9 cellular contexts compared by ENCODE assay signal in the genomic region with DNA sequence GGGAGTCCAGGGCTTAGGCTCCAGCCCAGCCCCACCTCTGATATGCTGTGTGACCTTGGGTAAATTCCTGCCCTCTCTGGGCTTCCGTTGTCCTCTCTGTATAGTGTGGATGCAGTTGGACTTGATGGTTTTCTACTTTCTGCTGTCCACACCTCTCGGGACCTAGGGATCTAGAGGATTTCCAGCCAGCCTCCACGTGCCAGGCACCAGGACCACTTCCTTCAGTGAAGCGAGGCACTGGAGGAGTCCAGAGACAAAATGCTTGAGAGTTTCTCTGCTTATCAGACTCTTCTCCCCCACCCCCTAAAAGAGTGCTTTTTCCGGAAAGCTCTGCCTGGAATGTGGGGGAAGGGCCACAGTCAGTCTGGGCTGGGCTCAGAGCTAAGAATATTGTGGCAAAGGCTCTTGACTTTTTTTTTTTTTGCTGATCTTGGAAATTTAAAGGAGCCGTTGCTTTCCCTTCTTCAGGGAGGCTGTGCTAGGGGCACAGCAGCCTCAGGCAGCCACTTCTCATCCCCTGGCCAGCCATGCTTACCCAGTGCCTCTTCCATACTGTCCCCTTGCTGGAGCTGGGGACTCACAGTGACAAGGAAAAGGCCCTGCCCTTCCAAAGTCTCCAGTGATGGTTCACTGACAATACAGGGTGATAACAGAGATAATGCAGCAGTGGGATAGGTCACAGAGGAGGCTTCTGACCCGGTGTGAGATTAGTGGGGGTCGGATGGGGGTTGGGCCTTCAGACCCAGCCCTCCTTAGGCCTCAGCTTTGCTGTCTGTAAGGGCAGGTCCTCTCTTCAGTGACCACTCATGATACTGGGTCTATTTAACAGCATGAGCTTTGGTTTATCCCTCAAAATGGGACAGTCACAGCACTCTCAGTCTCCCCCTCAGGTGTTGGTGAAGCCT. TPM values are rescaled to one million over a fixed set of nuclear protein-coding genes. Genes with fewer than 3 reads are reported as not detected.
DNase-seq lines count a peak whose midpoint lies in the region; ATAC-seq, FAIRE-seq and TF ChIP-seq lines count a peak whose summit lies in the region.
"Had no signal": no experiment of that assay in that cellular context is flagged by ENCODE, and none has a peak within 500 bp of the region (broad histone marks: within the 10 kb centered on the region; RNA-seq: fewer than 3 reads in every experiment).

No MANE protein-coding gene starts in this region.

- H3K27me3 ChIP-seq in H7 (ENCODE audit: control insufficient read depth, insufficient read depth, low read length) (no peaks in the 10 kb centered on the region), K562 (ENCODE audit: control insufficient read depth in 2 of 2, insufficient read depth in 2 of 2, low read length in 2 of 2) (no peaks in the 10 kb centered on the region), stomach smooth muscle (ENCODE audit: control insufficient read depth in 1 of 2, insufficient read depth in 2 of 2, low read length in 2 of 2) (no peaks in the 10 kb centered on the region)

- in situ Hi-C loops in K562 (cut with MboI) = no loop called here

- 0 out of 2 replicates have a peak, but pooled peaks have one; percentile 41 for TF ChIP-seq POLR2A in K562 (conservative IDR thresholded peaks at IDR 0.05)

- ATAC-seq in K562 = peak; percentile 15
- ATAC-seq in HG02588 (IDR thresholded peaks at IDR 0.05; ENCODE audit: unreplicated experiment) = no peak
- ATAC-seq in activated CD4-positive, CD25-positive, alpha-beta regulatory T cell treated with anti-CD3 and anti-CD28 coated beads, Interleukin-2, amount 50 U/mL, for 24 hours = no peak

- H3K36me3 ChIP-seq in H7 (replicated peaks; ENCODE audit: control insufficient read depth, insufficient read depth, low read length) (no peaks in the 10 kb centered on the region), K562 (ENCODE audit: control insufficient read depth, insufficient read depth, low read length) (peaks cover 4% of the 10 kb centered on the region; the same call in 1 of the 3 replicates), stomach smooth muscle (ENCODE audit: control insufficient read depth in 2 of 2, insufficient read depth in 2 of 2, low read length in 2 of 2) (no peaks in the 10 kb centered on the region)

- no peak for TF ChIP-seq RAD21 in K562 (CRISPR knock-in tag; conservative IDR thresholded peaks at IDR 0.05 in 1 of 2, IDR thresholded peaks at IDR 0.05 in 1 of 2)

- no TSS peak for BruUV-seq in K562 (replicated peaks; lab: Mats Ljungman, UMichigan)

- H3K9ac ChIP-seq in K562 (ENCODE audit: insufficient read depth in 1 of 2, low read depth in 2 of 2, low read length in 2 of 2) = peak overlapping the region; percentile 65 to 69; a peak in 3 of 4 replicates
- peak overlapping the region; percentile 62 to 77 for H3K9ac ChIP-seq in stomach smooth muscle (ENCODE audit: low read length in 2 of 2)

- H3K27ac ChIP-seq in K562 (ENCODE audit: extremely low read depth, low read depth, low read length) = peak overlapping the region; percentile 82
- peak overlapping the region; percentile 99 for H3K27ac ChIP-seq in stomach smooth muscle (ENCODE audit: low read length)

- CTCF ChIA-PET in K562 (lab: Yijun Ruan, JAX; ENCODE audit: low intra/inter-chr PET ratio) = interaction anchor here (0.6 kb wide), 1 partner anchor 19 kb away, joined by 3 read pairs; no protein-coding TSS in a partner anchor

- H3K4me3 ChIP-seq in H7 (ENCODE audit: insufficient read depth, low read depth, low read length) (no peak overlapping the region), K562 (no peak overlapping the region), stomach smooth muscle (ENCODE audit: low read length in 2 of 2) (peak overlapping the region; percentile 45 to 52)

- no peaks in the 10 kb centered on the region for H3K9me1 ChIP-seq in K562 (ENCODE audit: control insufficient read depth, insufficient read depth, low read length)

- H3K4me1 ChIP-seq in K562 (replicated peaks in 1 of 2; ENCODE audit: control insufficient read depth in 2 of 2, insufficient read depth in 2 of 2, low read length in 2 of 2) (peaks cover 64 to 66% of the 10 kb centered on the region in 2 experiments), stomach smooth muscle (ENCODE audit: control insufficient read depth, insufficient read depth, low read length) (peaks cover 80% of the 10 kb centered on the region)

- DNase-seq in H7 = peak; percentile 60
- DNase-seq in K562 (ENCODE audit: extremely low read depth in 1 of 4, low spot score in 3 of 4) = peak; percentile 65 to 84 (median 76)
- DNase-seq in iris pigment epithelial cell (ENCODE audit: low read depth) = peak; percentile 79
- DNase-seq in NCI-H2081 (lab: John Stamatoyannopoulos, UW) = no peak
- DNase-seq in central memory CD4-positive, alpha-beta T cell = no peak
- DNase-seq: activated CD4-positive, CD25-positive, alpha-beta regulatory T cell treated with anti-CD3 and anti-CD28 coated beads, Interleukin-2, amount 50 U/mL, for 72 hours had no signal

- H3K4me2 ChIP-seq in K562 (ENCODE audit: insufficient read depth, low read length) = peak overlapping the region; percentile 71

- 0 out of 2 replicates have a peak, but pooled peaks have one; percentile 31 for TF ChIP-seq EP300 in K562 (IDR thresholded peaks at IDR 0.05; ENCODE audit: low read length)

- WGBS in K562 (ENCODE audit: insufficient coverage, low coverage, missing lambda C conversion rate) = 7% methylated on average over 8 of the region's 8 CpGs

- FAIRE-seq in K562 (lab: Jason Lieb, UNC) = peak; percentile 84

- H4K20me1 ChIP-seq in K562 (replicated peaks; ENCODE audit: control insufficient read depth, insufficient read depth, low read length) = no peaks in the 10 kb centered on the region

- no peak for TF ChIP-seq CTCF in K562 (IDR thresholded peaks at IDR 0.05 in 2 of 3, conservative IDR thresholded peaks at IDR 0.05 in 1 of 3; ENCODE audit: insufficient read depth in 2 of 3, low read depth in 1 of 3, low read length in 3 of 3)

- H2AFZ ChIP-seq in K562 (ENCODE audit: low read depth, low read length) = peak overlapping the region; percentile 84

- peaks cover 25% of the 10 kb centered on the region for H3K79me2 ChIP-seq in K562 (ENCODE audit: control insufficient read depth, insufficient read depth, low read length)

- POLR2A ChIA-PET in K562 (lab: Yijun Ruan, JAX) = interaction anchor here (0.6 to 10.5 kb wide), 9 partner anchors 9 to 477 kb away, joined by 3 to 115 read pairs (median 3); no protein-coding TSS in a partner anchor

- intact Hi-C loops in K562 (cut with micrococcal nuclease) = no loop called here

- H3K9me3 ChIP-seq in K562 (replicated peaks; ENCODE audit: control insufficient read depth, insufficient read depth, low read depth, low read length) (no peaks in the 10 kb centered on the region), stomach smooth muscle (ENCODE audit: control insufficient read depth in 2 of 2, low read length in 2 of 2) (no peaks in the 10 kb centered on the region)

TF ChIP-seq in K562, 482 proteins besides CTCF, POLR2A, EP300 and RAD21 (continues in another document):
- no peak for TF ChIP-seq SIX5 (IDR thresholded peaks at IDR 0.05; ENCODE audit: borderline replicate concordance in 1 of 2, insufficient read depth in 1 of 2, low read depth in 1 of 2, low read length in 2 of 2)

RNA-seq across cellular contexts. Expression of a gene that starts 2.9 kb away (rescaled TPM):
- 540 and 638 TPM in 2 replicates for total RNA-seq in H7 (2014; rRNA removed; shearing (Covaris generic))
- total RNA-seq in K562 (2011; cell fraction: chromatin; rRNA removed; ENCODE audit: low replicate concordance) = 53.1 and 136 TPM in 2 replicates
- 186 and 237 TPM in 2 replicates for total RNA-seq in K562 (2011; cell fraction: nucleolus; rRNA removed)
- total RNA-seq in K562 (2011; cell fraction: nucleoplasm; rRNA removed) = 128 and 144 TPM in 2 replicates
- 67.9 and 85.8 TPM in 2 replicates for total RNA-seq in K562 (2014; rRNA removed)
- 30.3 and 44.1 TPM in 2 replicates for total RNA-seq in K562 (2014; rRNA removed; fragmentation: Illumina TruSeq; extraction: Trizol)
- 78.5 and 87.1 TPM in 2 replicates for total RNA-seq in K562 (2015; rRNA removed; fragmentation: Illumina TruSeq; extraction: Trizol)
- total RNA-seq in K562 (2021) = 106 and 115 TPM in 2 replicates
- polyA plus RNA-seq in K562 (2011; rRNA removed) = 45.5 and 123 TPM in 2 replicates
- polyA plus RNA-seq in K562 (2011; cell fraction: cytosol; rRNA removed) = 84.3 and 156 TPM in 2 replicates
- 79.5 and 81.7 TPM in 2 replicates for polyA plus RNA-seq in K562 (2011; cell fraction: nucleus; rRNA removed)
- polyA plus RNA-seq in K562 (2012) = 148 and 286 TPM in 2 replicates
- 95.0 and 102 TPM in 2 replicates for polyA plus RNA-seq in K562 (2014; fragmentation: Illumina TruSeq; extraction: Trizol)
- 1 to 10 TPM; 2.8 to 6.8 TPM for polyA plus RNA-seq in K562 (2014; fragmentation: Nextera tagmentation; extraction: Ambion mirVana)
- 67.8 and 77.9 TPM in 2 replicates for polyA plus RNA-seq in K562 (2014; rRNA removed)
- polyA minus RNA-seq in K562 (2011; rRNA and poly(A)+ RNA removed) = 24.5 and 38.2 TPM in 2 replicates
- 53.3 and 105 TPM in 2 replicates for polyA minus RNA-seq in K562 (2011; cell fraction: cytosol; rRNA and poly(A)+ RNA removed)
- polyA minus RNA-seq in K562 (2011; cell fraction: nucleus; rRNA and poly(A)+ RNA removed) = 27.3 and 51.1 TPM in 2 replicates

RNA-seq across cellular contexts. Expression of a gene that starts 33.5 kb away (rescaled TPM):
- total RNA-seq in H7 (2014; rRNA removed; shearing (Covaris generic)) = 11.2 and 12.5 TPM in 2 replicates
- 57.8 and 141 TPM in 2 replicates for total RNA-seq in K562 (2011; cell fraction: chromatin; rRNA removed; ENCODE audit: low replicate concordance)
- 58.7 and 66.9 TPM in 2 replicates for total RNA-seq in K562 (2011; cell fraction: nucleolus; rRNA removed)
- 57.6 and 71.8 TPM in 2 replicates for total RNA-seq in K562 (2011; cell fraction: nucleoplasm; rRNA removed)
- 9.8 and 14.2 TPM in 2 replicates for total RNA-seq in K562 (2014; rRNA removed)
- 2.8 and 2.9 TPM in 2 replicates for total RNA-seq in K562 (2014; rRNA removed; fragmentation: Illumina TruSeq; extraction: Trizol)
- total RNA-seq in K562 (2015; rRNA removed; fragmentation: Illumina TruSeq; extraction: Trizol) = 6.1 and 6.5 TPM in 2 replicates
- total RNA-seq in K562 (2021) = 19.0 and 27.3 TPM in 2 replicates
- 8.0 and 11.8 TPM in 2 replicates for polyA plus RNA-seq in K562 (2011; rRNA removed)
- 7.2 and 13.1 TPM in 2 replicates for polyA plus RNA-seq in K562 (2011; cell fraction: cytosol; rRNA removed)
- polyA plus RNA-seq in K562 (2011; cell fraction: nucleus; rRNA removed) = 47.6 and 80.4 TPM in 2 replicates
- 11.7 and 25.1 TPM in 2 replicates for polyA plus RNA-seq in K562 (2012)
- 8.7 and 11.9 TPM in 2 replicates for polyA plus RNA-seq in K562 (2014; fragmentation: Illumina TruSeq; extraction: Trizol)
- polyA plus RNA-seq in K562 (2014; fragmentation: Nextera tagmentation; extraction: Ambion mirVana) = under 1 TPM; 0.32 to 0.41 TPM
- 17.0 and 20.4 TPM in 2 replicates for polyA plus RNA-seq in K562 (2014; rRNA removed)
- 4.6 and 5.0 TPM in 2 replicates for polyA minus RNA-seq in K562 (2011; rRNA and poly(A)+ RNA removed)
- polyA minus RNA-seq in K562 (2011; cell fraction: cytosol; rRNA and poly(A)+ RNA removed) = 7.2 and 15.1 TPM in 2 replicates
- polyA minus RNA-seq in K562 (2011; cell fraction: nucleus; rRNA and poly(A)+ RNA removed) = 18.5 and 19.8 TPM in 2 replicates

Comparison
In these comparisons a context has a peak if more than half of its experiments do, and no peak if none do; other contexts are left out.
1. DNase-seq: peak in H7 (single experiment), K562 (4 of 4) and iris pigment epithelial cell (single experiment); none in NCI-H2081 (0 of 2) and central memory CD4-positive, alpha-beta T cell (single experiment).
2. H3K4me3 ChIP-seq: peak in stomach smooth muscle (2 of 2); none in H7 (single experiment) and K562 (single experiment).